In genomic region chr2:71938108-71938507, GRCh38 we compare ENCODE assay signal across 25 cellular contexts.
DNase-seq lines count a peak whose midpoint lies in the region; ATAC-seq and TF ChIP-seq lines count a peak whose summit lies in the region.
"Had no signal": no experiment of that assay in that cellular context is flagged by ENCODE, and none has a peak within 500 bp of the region (broad histone marks: within the 10 kb centered on the region; RNA-seq: fewer than 3 reads in every experiment).

No MANE protein-coding gene starts in this region.

- no peak for TF ChIP-seq CTCF in coronary artery (IDR thresholded peaks at IDR 0.05)

- DNase-seq in activated effector memory CD4-positive, alpha-beta T cell treated with anti-CD3 and anti-CD28 coated beads, Interleukin-2, amount 50 U/mL, for 16 hours = peak; percentile 51
- no peak for DNase-seq in activated effector memory CD4-positive, alpha-beta T cell treated with Interleukin-2 at 50 U/mL for 16 hours
- peak; percentile 60 for DNase-seq in coronary artery (ENCODE audit: low spot score)
- DNase-seq in posterior vena cava (ENCODE audit: low spot score) = peak; percentile 46
- DNase-seq in H4 (ENCODE audit: low spot score) = no peak
- DNase-seq in AG20443 (ENCODE audit: low spot score) = no peak
- DNase-seq: Caco-2, DMS 273 treated with DMSO at 0.1 percent for 48 hours, DMS79 treated with DMSO at 0.1 percent for 48 hours, GF-D8, HFFc6, IMR-90, KG1, MG63, NCI-H1105 treated with DMSO at 0.1 percent for 48 hours, NCI-H2029, NCI-H446, NCI-H526, NCI-H82, PC-9, SJCRH30 had no signal

- ATAC-seq in GM21619 (IDR thresholded peaks at IDR 0.05; ENCODE audit: unreplicated experiment) = no peak
- ATAC-seq: CD8-positive, alpha-beta T cell; Right ventricle myocardium inferior had no signal

- intact Hi-C loops in posterior vena cava (cut with DNase I) = no loop called here

- no peak overlapping the region for H3K27ac ChIP-seq in coronary artery
- H3K27ac ChIP-seq: C4-2B, PC-9, SJCRH30 had no signal

- H3K4me3 ChIP-seq in coronary artery = no peak overlapping the region
- H3K4me3 ChIP-seq: MG63, PC-9, SJCRH30 had no signal

Comparison
In these comparisons a context has a peak if more than half of its experiments do, and no peak if none do; other contexts are left out.
1. DNase-seq: peak in activated effector memory CD4-positive, alpha-beta T cell treated with anti-CD3 and anti-CD28 coated beads, Interleukin-2, amount 50 U/mL, for 16 hours (single experiment), coronary artery (single experiment) and posterior vena cava (single experiment); none in activated effector memory CD4-positive, alpha-beta T cell treated with Interleukin-2 at 50 U/mL for 16 hours (single experiment), H4 (single experiment) and AG20443 (single experiment).